In genomic region chr1:15680131-15680530, GRCh38 we compare ENCODE assay signal across 1 cellular context.
TF ChIP-seq lines count a peak whose summit lies in the region.

No MANE protein-coding gene starts in this region.

TF ChIP-seq in H1, 55 proteins besides CTCF, POLR2A, EP300 and RAD21:
- TF ChIP-seq CHD2 (IDR thresholded peaks at IDR 0.05; ENCODE audit: low read length) = no peak
- no peak for TF ChIP-seq CBX5 (IDR thresholded peaks at IDR 0.05; ENCODE audit: low read depth, low read length)
- TF ChIP-seq CREB1 (IDR thresholded peaks at IDR 0.05) = no peak
- no peak for TF ChIP-seq JUND (IDR thresholded peaks at IDR 0.05; ENCODE audit: low read length)
- TF ChIP-seq USF2 (IDR thresholded peaks at IDR 0.05; ENCODE audit: low read length) = no peak
